In the genomic region with DNA sequence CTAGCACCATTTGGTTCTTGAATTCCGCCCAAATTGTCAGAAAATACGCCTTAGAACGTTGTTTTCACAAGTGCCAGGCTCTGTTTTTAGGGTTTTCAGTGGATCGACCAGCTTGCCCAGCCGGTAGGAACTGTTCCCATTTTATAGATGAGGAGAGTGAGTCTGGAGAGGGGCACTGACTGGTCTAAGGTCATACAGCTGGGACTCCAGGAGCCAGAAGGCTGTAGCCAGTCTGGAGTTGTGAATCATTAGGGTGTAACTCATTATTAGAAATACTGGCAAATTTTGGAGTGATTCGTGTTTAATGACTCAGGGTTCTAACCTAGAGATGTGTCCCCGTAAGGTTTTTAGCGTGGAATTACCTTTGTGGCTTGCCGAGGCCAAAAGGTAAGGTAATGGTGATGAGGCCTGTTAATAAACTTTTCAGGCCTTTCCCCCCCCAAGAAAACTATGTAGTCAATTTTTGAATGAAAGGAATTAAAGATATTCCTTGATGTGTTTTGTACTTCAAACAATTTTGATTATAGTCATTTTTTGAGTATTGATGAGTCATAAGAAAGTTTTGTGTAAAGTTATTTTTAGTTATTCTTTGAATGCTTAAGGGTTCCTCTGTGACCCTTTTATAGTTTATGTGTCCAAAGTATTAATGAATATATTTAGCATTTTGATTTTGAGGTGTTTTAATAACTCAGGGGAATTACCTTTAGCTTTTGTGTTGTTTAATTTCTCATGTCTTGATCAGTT, we compare ENCODE assay signal across 8 cellular contexts. TPM values are rescaled to one million over a fixed set of nuclear protein-coding genes. Genes with fewer than 3 reads are reported as not detected.
DNase-seq lines count a peak whose midpoint lies in the region; ATAC-seq and TF ChIP-seq lines count a peak whose summit lies in the region.

No MANE protein-coding gene starts in this region.

- H3K4me3 ChIP-seq in BLaER1: peak overlapping the region; percentile 100
- H3K4me3 ChIP-seq in HUES6 (ENCODE audit: low read depth, low read length): peak overlapping the region; percentile 74
- peak overlapping the region; percentile 50 to 88 (median 87) for H3K4me3 ChIP-seq in liver (ENCODE audit: low read depth in 1 of 3, low read length in 3 of 3)
- H3K4me3 ChIP-seq in upper lobe of left lung: peak overlapping the region; percentile 74 to 90 (median 76)

- TF ChIP-seq CTCF in liver (IDR thresholded peaks at IDR 0.05; ENCODE audit: low read depth, low read length, missing input control) (no peak), upper lobe of left lung (IDR thresholded peaks at IDR 0.05) (no peak)

- WGBS in liver: 10% methylated on average over 9 of the region's 9 CpGs
- WGBS in upper lobe of left lung, 2 donors: 5 to 21% methylated on average over 8 to 9 of the region's 9 CpGs

- peaks cover 65% of the 10 kb centered on the region for H4K20me1 ChIP-seq in BLaER1

- H3K9me3 ChIP-seq in BLaER1 (no peaks in the 10 kb centered on the region), HUES6 (ENCODE audit: control insufficient read depth, insufficient read depth, low read depth, low read length) (no peaks in the 10 kb centered on the region), liver (ENCODE audit: control insufficient read depth in 4 of 4, low read length in 3 of 4) (no peaks in the 10 kb centered on the region), upper lobe of left lung (no peaks in the 10 kb centered on the region)

- TF ChIP-seq POLR2A in upper lobe of left lung (IDR thresholded peaks at IDR 0.05): no peak

- peak in 1 of 2 donors; percentile 6 for TF ChIP-seq RAD21 in liver (IDR thresholded peaks at IDR 0.05)

- no peaks in the 10 kb centered on the region for H3K36me3 ChIP-seq in BLaER1
- H3K36me3 ChIP-seq in HUES6 (ENCODE audit: control insufficient read depth, insufficient read depth, low read length): no peaks in the 10 kb centered on the region
- no peaks in the 10 kb centered on the region for H3K36me3 ChIP-seq in liver (ENCODE audit: control insufficient read depth in 4 of 4, insufficient read depth in 3 of 4, low read depth in 1 of 4, low read length in 3 of 4)
- no peaks in the 10 kb centered on the region for H3K36me3 ChIP-seq in upper lobe of left lung

- TF ChIP-seq EP300 in upper lobe of left lung (IDR thresholded peaks at IDR 0.05): no peak

- ATAC-seq in upper lobe of left lung (ENCODE audit: low FRiP score in 2 of 2) (peak in 1 of 2 donors; percentile 25), GM21526 (IDR thresholded peaks at IDR 0.05; ENCODE audit: low FRiP score, unreplicated experiment) (no peak), sciatic nerve (no peak)

- peak overlapping the region; percentile 100 for H3K27ac ChIP-seq in BLaER1
- 0 out of 2 replicates have a peak overlapping the region, but pooled peaks have one; percentile 83 for H3K27ac ChIP-seq in HUES6 (ENCODE audit: low read depth, low read length)
- H3K27ac ChIP-seq in liver (ENCODE audit: low read depth in 1 of 2, low read length in 2 of 2): peak overlapping the region; percentile 98 to 100
- H3K27ac ChIP-seq in upper lobe of left lung: peak overlapping the region; percentile 99 to 100 (median 100)

- peak; percentile 27 for DNase-seq in amniotic epithelial cell (ENCODE audit: low read depth)
- DNase-seq in upper lobe of left lung: no peak
- no peak for DNase-seq in Ammon's horn (ENCODE audit: low spot score)
- no peak for DNase-seq in sciatic nerve (ENCODE audit: low spot score)

- H3K4me1 ChIP-seq in BLaER1 (peaks cover 48% of the 10 kb centered on the region), HUES6 (ENCODE audit: control insufficient read depth, insufficient read depth, low read length) (peaks cover 26% of the 10 kb centered on the region), liver (ENCODE audit: control insufficient read depth in 4 of 4, insufficient read depth in 4 of 4, low read length in 3 of 4) (peaks cover 4 to 54% (median 21%) of the 10 kb centered on the region in 4 donors), upper lobe of left lung (peaks cover 44 to 60% (median 50%) of the 10 kb centered on the region in 4 donors)

- H3K9ac ChIP-seq in BLaER1 (peak overlapping the region; percentile 100), HUES6 (ENCODE audit: low read length) (peak overlapping the region; percentile 100), liver (ENCODE audit: low read depth in 1 of 2, low read length in 2 of 2) (peak overlapping the region; percentile 82 to 94)

- intact Hi-C loops in sciatic nerve (cut with DNase I): loop anchor here (10.0 kb wide), 2 partner anchors 104 to 144 kb away; a partner anchor contains a TSS

- H3K27me3 ChIP-seq in BLaER1 (no peaks in the 10 kb centered on the region), HUES6 (ENCODE audit: control insufficient read depth, insufficient read depth, low read length) (no peaks in the 10 kb centered on the region), liver (ENCODE audit: control insufficient read depth in 4 of 4, insufficient read depth in 4 of 4, low read length in 3 of 4) (no peaks in the 10 kb centered on the region), upper lobe of left lung (no peaks in the 10 kb centered on the region)

- H3K4me2 ChIP-seq in BLaER1: peak overlapping the region; percentile 86

TF ChIP-seq in liver, 16 proteins besides CTCF, POLR2A, EP300 and RAD21:
- TF ChIP-seq HNF4A (conservative IDR thresholded peaks at IDR 0.05) (no peak), NR2F2 (IDR thresholded peaks at IDR 0.05) (no peak), HNF4G (IDR thresholded peaks at IDR 0.05) (no peak), FOXA2 (IDR thresholded peaks at IDR 0.05) (no peak), RXRA (IDR thresholded peaks at IDR 0.05) (no peak), FOXA1 (IDR thresholded peaks at IDR 0.05) (no peak), JUND (IDR thresholded peaks at IDR 0.05) (no peak), GABPA (IDR thresholded peaks at IDR 0.05 in 1 of 2, conservative IDR thresholded peaks at IDR 0.05 in 1 of 2) (no peak), SP1 (IDR thresholded peaks at IDR 0.05) (no peak), YY1 (IDR thresholded peaks at IDR 0.05) (no peak), TAF1 (conservative IDR thresholded peaks at IDR 0.05) (no peak), EGR1 (IDR thresholded peaks at IDR 0.05; ENCODE audit: low read depth in 2 of 2) (no peak)
- TF ChIP-seq, protein P1, sequence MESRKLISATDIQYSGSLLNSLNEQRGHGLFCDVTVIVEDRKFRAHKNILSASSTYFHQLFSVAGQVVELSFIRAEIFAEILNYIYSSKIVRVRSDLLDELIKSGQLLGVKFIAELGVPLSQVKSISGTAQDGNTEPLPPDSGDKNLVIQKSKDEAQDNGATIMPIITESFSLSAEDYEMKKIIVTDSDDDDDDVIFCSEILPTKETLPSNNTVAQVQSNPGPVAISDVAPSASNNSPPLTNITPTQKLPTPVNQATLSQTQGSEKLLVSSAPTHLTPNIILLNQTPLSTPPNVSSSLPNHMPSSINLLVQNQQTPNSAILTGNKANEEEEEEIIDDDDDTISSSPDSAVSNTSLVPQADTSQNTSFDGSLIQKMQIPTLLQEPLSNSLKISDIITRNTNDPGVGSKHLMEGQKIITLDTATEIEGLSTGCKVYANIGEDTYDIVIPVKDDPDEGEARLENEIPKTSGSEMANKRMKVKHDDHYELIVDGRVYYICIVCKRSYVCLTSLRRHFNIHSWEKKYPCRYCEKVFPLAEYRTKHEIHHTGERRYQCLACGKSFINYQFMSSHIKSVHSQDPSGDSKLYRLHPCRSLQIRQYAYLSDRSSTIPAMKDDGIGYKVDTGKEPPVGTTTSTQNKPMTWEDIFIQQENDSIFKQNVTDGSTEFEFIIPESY (IDR thresholded peaks at IDR 0.05): no peak
- TF ChIP-seq, protein P2, sequence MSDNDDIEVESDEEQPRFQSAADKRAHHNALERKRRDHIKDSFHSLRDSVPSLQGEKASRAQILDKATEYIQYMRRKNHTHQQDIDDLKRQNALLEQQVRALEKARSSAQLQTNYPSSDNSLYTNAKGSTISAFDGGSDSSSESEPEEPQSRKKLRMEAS (IDR thresholded peaks at IDR 0.05): no peak
- TF ChIP-seq, protein P3, sequence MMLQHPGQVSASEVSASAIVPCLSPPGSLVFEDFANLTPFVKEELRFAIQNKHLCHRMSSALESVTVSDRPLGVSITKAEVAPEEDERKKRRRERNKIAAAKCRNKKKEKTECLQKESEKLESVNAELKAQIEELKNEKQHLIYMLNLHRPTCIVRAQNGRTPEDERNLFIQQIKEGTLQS (IDR thresholded peaks at IDR 0.05): no peak
- TF ChIP-seq, protein P4, sequence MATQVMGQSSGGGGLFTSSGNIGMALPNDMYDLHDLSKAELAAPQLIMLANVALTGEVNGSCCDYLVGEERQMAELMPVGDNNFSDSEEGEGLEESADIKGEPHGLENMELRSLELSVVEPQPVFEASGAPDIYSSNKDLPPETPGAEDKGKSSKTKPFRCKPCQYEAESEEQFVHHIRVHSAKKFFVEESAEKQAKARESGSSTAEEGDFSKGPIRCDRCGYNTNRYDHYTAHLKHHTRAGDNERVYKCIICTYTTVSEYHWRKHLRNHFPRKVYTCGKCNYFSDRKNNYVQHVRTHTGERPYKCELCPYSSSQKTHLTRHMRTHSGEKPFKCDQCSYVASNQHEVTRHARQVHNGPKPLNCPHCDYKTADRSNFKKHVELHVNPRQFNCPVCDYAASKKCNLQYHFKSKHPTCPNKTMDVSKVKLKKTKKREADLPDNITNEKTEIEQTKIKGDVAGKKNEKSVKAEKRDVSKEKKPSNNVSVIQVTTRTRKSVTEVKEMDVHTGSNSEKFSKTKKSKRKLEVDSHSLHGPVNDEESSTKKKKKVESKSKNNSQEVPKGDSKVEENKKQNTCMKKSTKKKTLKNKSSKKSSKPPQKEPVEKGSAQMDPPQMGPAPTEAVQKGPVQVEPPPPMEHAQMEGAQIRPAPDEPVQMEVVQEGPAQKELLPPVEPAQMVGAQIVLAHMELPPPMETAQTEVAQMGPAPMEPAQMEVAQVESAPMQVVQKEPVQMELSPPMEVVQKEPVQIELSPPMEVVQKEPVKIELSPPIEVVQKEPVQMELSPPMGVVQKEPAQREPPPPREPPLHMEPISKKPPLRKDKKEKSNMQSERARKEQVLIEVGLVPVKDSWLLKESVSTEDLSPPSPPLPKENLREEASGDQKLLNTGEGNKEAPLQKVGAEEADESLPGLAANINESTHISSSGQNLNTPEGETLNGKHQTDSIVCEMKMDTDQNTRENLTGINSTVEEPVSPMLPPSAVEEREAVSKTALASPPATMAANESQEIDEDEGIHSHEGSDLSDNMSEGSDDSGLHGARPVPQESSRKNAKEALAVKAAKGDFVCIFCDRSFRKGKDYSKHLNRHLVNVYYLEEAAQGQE (IDR thresholded peaks at IDR 0.05): no peak

RNA-seq across cellular contexts. Expression of a gene that starts 2.1 kb away (rescaled TPM):
- total RNA-seq in liver (10 to 100 TPM; 37.7 to 58.3 TPM), upper lobe of left lung (100 to 1,000 TPM in 1 of 6 donors, 10 to 100 TPM in 5; 64.1 to 116 (median 83.2) TPM), sciatic nerve (77.6 TPM)
- polyA plus RNA-seq in liver: 1 to 10 TPM; 5.1 to 8.1 TPM
